ENCODE assay signal across 8 cellular contexts in genomic region chr1:15974855-15975254, GRCh38. TPM values are rescaled to one million over a fixed set of nuclear protein-coding genes. Genes with fewer than 3 reads are reported as not detected.
DNase-seq lines count a peak whose midpoint lies in the region; ATAC-seq and TF ChIP-seq lines count a peak whose summit lies in the region.

No MANE protein-coding gene starts in this region.

- H3K4me3 ChIP-seq in HUES48 (ENCODE audit: low read depth, low read length), result peak overlapping the region; percentile 64
- H3K4me3 ChIP-seq in neural cell (ENCODE audit: low read length), result peak overlapping the region; percentile 73

- peak overlapping the region; percentile 76 for H3K27ac Mint-ChIP-seq in T-helper 1 cell treated with Interleukin-12 subunit alpha and Interleukin-12 subunit beta and Interleukin-4 antibody, amounts not matched to agents 30 μg/mL and 1 μg/mL, for 36 hours

- no peaks in the 10 kb centered on the region for H3F3A ChIP-seq in neural cell (ENCODE audit: insufficient read depth, low read length, poor library complexity, severe bottlenecking)

- H3K36me3 ChIP-seq in HUES48 (ENCODE audit: control insufficient read depth, insufficient read depth, low read length) (peaks cover 10% of the 10 kb centered on the region), neural cell (ENCODE audit: insufficient read depth, low read length) (peaks cover 14% of the 10 kb centered on the region)

- H3K9ac ChIP-seq in HUES48 (ENCODE audit: low read depth, low read length) (no peak overlapping the region; the same call in 1 of the 2 replicates), neural cell (ENCODE audit: low read length) (peak overlapping the region; percentile 96)

- no peaks in the 10 kb centered on the region for H4K20me1 ChIP-seq in neural cell (ENCODE audit: insufficient read depth)

- H3K4me2 ChIP-seq in neural cell (ENCODE audit: low read length), result peak overlapping the region; percentile 99

- H3K27ac ChIP-seq in HUES48 (ENCODE audit: low read depth, low read length) (peak overlapping the region; percentile 87), caudate nucleus (ENCODE audit: low read depth, low read length) (peak overlapping the region; percentile 52), neural cell (ENCODE audit: low read length) (peak overlapping the region; percentile 95)

- peaks cover 7% of the 10 kb centered on the region for H3K4me1 ChIP-seq in HUES48 (ENCODE audit: control insufficient read depth, insufficient read depth, low read length)

- H3K79me2 ChIP-seq in neural cell (replicated peaks; ENCODE audit: insufficient read depth, low read length), result peaks cover 32% of the 10 kb centered on the region

- peaks cover 35% of the 10 kb centered on the region for H3K4me1 Mint-ChIP-seq in T-helper 1 cell treated with Interleukin-12 subunit alpha and Interleukin-12 subunit beta and Interleukin-4 antibody, amounts not matched to agents 30 μg/mL and 1 μg/mL, for 36 hours (ENCODE audit: low read depth)

- TF ChIP-seq EP300 in neural cell (conservative IDR thresholded peaks at IDR 0.05; ENCODE audit: poor library complexity, severe bottlenecking), result no peak

- H3K9me3 ChIP-seq in HUES48 (ENCODE audit: control insufficient read depth, insufficient read depth, low read length) (peaks cover under 1% of the 10 kb centered on the region; the same call in 1 of the 2 replicates), neural cell (ENCODE audit: low read length) (no peaks in the 10 kb centered on the region)

- TF ChIP-seq RAD21 in neural cell (conservative IDR thresholded peaks at IDR 0.05), result no peak

- no peaks in the 10 kb centered on the region for H3K27me3 Mint-ChIP-seq in T-helper 1 cell treated with Interleukin-12 subunit alpha and Interleukin-12 subunit beta and Interleukin-4 antibody, amounts not matched to agents 30 μg/mL and 1 μg/mL, for 36 hours (ENCODE audit: low read depth)

- DNase-seq in T-helper 1 cell (no peak), caudate nucleus (lab: John Stamatoyannopoulos, UW) (no peak), NCI-H2029 treated with DMSO at 0.1 percent for 48 hours (lab: John Stamatoyannopoulos, UW) (no peak)

- H3K36me3 Mint-ChIP-seq in T-helper 1 cell treated with Interleukin-12 subunit alpha and Interleukin-12 subunit beta and Interleukin-4 antibody, amounts not matched to agents 30 μg/mL and 1 μg/mL, for 36 hours (ENCODE audit: low read depth), result peaks cover 28% of the 10 kb centered on the region

- peaks cover 3% of the 10 kb centered on the region for H3K9me3 Mint-ChIP-seq in T-helper 1 cell treated with Interleukin-12 subunit alpha and Interleukin-12 subunit beta and Interleukin-4 antibody, amounts not matched to agents 30 μg/mL and 1 μg/mL, for 36 hours

- H3K27me3 ChIP-seq in HUES48 (ENCODE audit: control insufficient read depth, insufficient read depth, low read length), result no peaks in the 10 kb centered on the region
- H3K27me3 ChIP-seq in neural cell (ENCODE audit: insufficient read depth, low read depth, low read length), result no peaks in the 10 kb centered on the region

- peak overlapping the region; percentile 46 for H2AFZ ChIP-seq in neural cell (ENCODE audit: low read depth, low read length)

- H3K4me3 Mint-ChIP-seq in T-helper 1 cell treated with Interleukin-12 subunit alpha and Interleukin-12 subunit beta and Interleukin-4 antibody, amounts not matched to agents 30 μg/mL and 1 μg/mL, for 36 hours, result peak overlapping the region; percentile 81

- TF ChIP-seq CTCF in neural cell (IDR thresholded peaks at IDR 0.05; ENCODE audit: poor library complexity, severe bottlenecking), result no peak

- ATAC-seq in HG02981 (IDR thresholded peaks at IDR 0.05; ENCODE audit: unreplicated experiment), result no peak
- no peak for ATAC-seq in HG02884 (IDR thresholded peaks at IDR 0.05; ENCODE audit: unreplicated experiment)

- no peaks in the 10 kb centered on the region for H3K9me2 ChIP-seq in neural cell (ENCODE audit: insufficient read depth, low read length)

TF ChIP-seq in neural cell, 6 proteins besides CTCF, POLR2A, EP300 and RAD21:
- TF ChIP-seq POLR2AphosphoS5 (IDR thresholded peaks at IDR 0.05), result no peak
- no peak for TF ChIP-seq MXI1 (conservative IDR thresholded peaks at IDR 0.05; ENCODE audit: poor library complexity, severe bottlenecking)
- no peak for TF ChIP-seq REST (IDR thresholded peaks at IDR 0.05; ENCODE audit: borderline replicate concordance)
- TF ChIP-seq SMC3 (conservative IDR thresholded peaks at IDR 0.05; ENCODE audit: poor library complexity), result no peak
- no peak for TF ChIP-seq TAF1 (IDR thresholded peaks at IDR 0.05; ENCODE audit: low read depth)
- TF ChIP-seq EZH2 (IDR thresholded peaks at IDR 0.05; ENCODE audit: borderline replicate concordance, insufficient read depth, low read length, poor library complexity, severe bottlenecking), result no peak

RNA-seq across cellular contexts. Expression of gene ZBTB17, which starts 1.0 kb away (rescaled TPM):
- 114 and 137 TPM in 2 replicates for polyA plus RNA-seq in neural cell
- polyA minus RNA-seq in neural cell, result 65.2 and 72.1 TPM in 2 replicates

RNA-seq across cellular contexts. Expression of gene SRARP, which starts 29.2 kb away (rescaled TPM):
- not detected in 2 replicates for polyA plus RNA-seq in neural cell
- polyA minus RNA-seq in neural cell, result not detected in 2 replicates

RNA-seq across cellular contexts. Expression of gene HSPB7, which starts 43.0 kb away (rescaled TPM):
- polyA plus RNA-seq in neural cell, result 0.10 TPM in 1 of 2 replicates, not detected in the other
- polyA minus RNA-seq in neural cell, result not detected in 2 replicates

RNA-seq across cellular contexts. Expression of gene CLCNKA, which starts 47.0 kb away (rescaled TPM):
- not detected in 2 replicates for polyA plus RNA-seq in neural cell
- polyA minus RNA-seq in neural cell, result not detected in 2 replicates
